24 cellular contexts compared by ENCODE assay signal in the genomic region with DNA sequence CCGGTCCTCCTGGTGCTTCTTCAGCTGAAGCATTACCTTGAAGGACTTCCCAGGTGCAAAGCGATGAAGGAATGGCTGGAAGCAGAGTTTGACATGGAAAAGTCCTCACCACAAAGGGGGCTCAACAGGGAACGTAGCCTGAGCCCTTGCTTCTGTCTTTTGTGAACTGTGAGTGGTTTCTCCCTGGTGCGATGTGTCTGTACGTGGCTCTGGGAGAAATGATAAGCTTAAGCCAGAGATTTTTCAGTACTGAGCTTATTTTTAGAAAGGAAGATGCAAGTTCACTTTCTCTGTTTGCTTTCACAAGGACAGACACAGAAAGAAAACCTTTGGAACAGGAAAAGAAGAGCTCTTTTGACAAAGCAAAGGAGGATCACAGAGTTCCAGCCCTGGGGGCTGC.
"Had no signal": no experiment of that assay in that cellular context is flagged by ENCODE, and none has a peak within 500 bp of the region (broad histone marks: within the 10 kb centered on the region; RNA-seq: fewer than 3 reads in every experiment).

No MANE protein-coding gene starts in this region.

- ATAC-seq: activated CD4-positive, alpha-beta T cell treated with anti-CD3 and anti-CD28 coated beads for 36 hours; activated CD8-positive, alpha-beta memory T cell treated with anti-CD3 and anti-CD28 coated beads, Interleukin-2, amount 10 ng/mL, durations not matched to agents 7 days and 5 days; activated naive CD4-positive, alpha-beta T cell treated with anti-CD3 and anti-CD28 coated beads, Interleukin-2, amount 50 U/mL, for 72 hours; activated naive CD8-positive, alpha-beta T cell treated with anti-CD3 and anti-CD28 coated beads, Interleukin-2, amount 50 U/mL, for 24 hours; body of pancreas; PC-3; T-helper 17 cell had no signal

- H3K4me3 Mint-ChIP-seq: activated CD4-positive, alpha-beta T cell treated with anti-CD3 and anti-CD28 coated beads for 36 hours; activated CD8-positive, alpha-beta memory T cell treated with anti-CD3 and anti-CD28 coated beads, Interleukin-2, amount 10 ng/mL, durations not matched to agents 7 days and 5 days; activated naive CD8-positive, alpha-beta T cell treated with anti-CD3 and anti-CD28 coated beads, Interleukin-2, amount 50 U/mL, for 24 hours; activated T-cell treated with anti-CD3 and anti-CD28 coated beads, Interleukin-2, amount 50 U/mL, for 24 hours; activated T-helper 1 cell treated with anti-CD3 and anti-CD28 coated beads, Interleukin-12 subunit alpha, Interleukin-12 subunit beta, Interleukin-2, Interleukin-4 antibody, amounts not matched to agents 30 ng/mL and 10 ng/mL and 1 ng/mL, durations not matched to agents 14 hours and 24 hours and 36 hours; central memory CD8-positive, alpha-beta T cell; T-helper 17 cell had no signal

- H3K4me1 Mint-ChIP-seq: activated naive CD8-positive, alpha-beta T cell treated with anti-CD3 and anti-CD28 coated beads, Interleukin-2, amount 50 U/mL, for 24 hours; central memory CD8-positive, alpha-beta T cell had no signal

- H3K36me3 Mint-ChIP-seq: activated CD8-positive, alpha-beta memory T cell treated with anti-CD3 and anti-CD28 coated beads, Interleukin-2, amount 10 ng/mL, durations not matched to agents 7 days and 5 days; activated naive CD4-positive, alpha-beta T cell treated with anti-CD3 and anti-CD28 coated beads, Interleukin-2, amount 50 U/mL, for 72 hours had no signal

- H3K27me3 Mint-ChIP-seq: activated CD8-positive, alpha-beta memory T cell treated with anti-CD3 and anti-CD28 coated beads, Interleukin-2, amount 10 ng/mL, durations not matched to agents 7 days and 5 days; activated naive CD8-positive, alpha-beta T cell treated with anti-CD3 and anti-CD28 coated beads, Interleukin-2, amount 50 U/mL, for 24 hours had no signal

- H3K9me3 Mint-ChIP-seq: activated naive CD4-positive, alpha-beta T cell treated with anti-CD3 and anti-CD28 coated beads, Interleukin-2, amount 50 U/mL, for 72 hours; activated naive CD8-positive, alpha-beta T cell treated with anti-CD3 and anti-CD28 coated beads, Interleukin-2, amount 50 U/mL, for 24 hours; activated T-cell treated with anti-CD3 and anti-CD28 coated beads, Interleukin-2, amount 50 U/mL, for 24 hours; activated T-helper 1 cell treated with anti-CD3 and anti-CD28 coated beads, Interleukin-12 subunit alpha, Interleukin-12 subunit beta, Interleukin-2, Interleukin-4 antibody, amounts not matched to agents 30 ng/mL and 10 ng/mL and 1 ng/mL, durations not matched to agents 14 hours and 24 hours and 36 hours; central memory CD8-positive, alpha-beta T cell had no signal

- DNase-seq: activated CD4-positive, alpha-beta T cell treated with anti-CD3 and anti-CD28 coated beads for 36 hours; activated CD8-positive, alpha-beta memory T cell treated with anti-CD3 and anti-CD28 coated beads, Interleukin-2, amount 10 ng/mL, durations not matched to agents 7 days and 5 days; activated effector memory CD4-positive, alpha-beta T cell treated with anti-CD3 and anti-CD28 coated beads, Interleukin-2, amount 50 U/mL, for 16 hours; activated naive CD4-positive, alpha-beta T cell treated with Interleukin-2 at 50 U/mL for 16 hours; activated naive CD8-positive, alpha-beta T cell treated with anti-CD3 and anti-CD28 coated beads, Interleukin-2, amount 50 U/mL, for 24 hours; activated T-cell treated with anti-CD3 and anti-CD28 coated beads, Interleukin-2, amount 50 U/mL, for 24 hours; amniotic stem cell; body of pancreas; MG63; MV-4-11; NCI-H1092 treated with DMSO at 0.1 percent for 48 hours; NCI-H1417 treated with DMSO at 0.1 percent for 48 hours; NCI-H1694 treated with DMSO at 0.1 percent for 48 hours; NCI-H2029 treated with DMSO at 0.1 percent for 48 hours; NCI-H510A treated with DMSO at 0.1 percent for 48 hours; NCI-H69; PC-3; SIG-M5; T-helper 17 cell; T-helper 9 cell; WERI-Rb-1 had no signal

- H3K27ac Mint-ChIP-seq: activated CD4-positive, alpha-beta T cell treated with anti-CD3 and anti-CD28 coated beads for 36 hours; activated CD8-positive, alpha-beta memory T cell treated with anti-CD3 and anti-CD28 coated beads, Interleukin-2, amount 10 ng/mL, durations not matched to agents 7 days and 5 days; activated naive CD8-positive, alpha-beta T cell treated with anti-CD3 and anti-CD28 coated beads, Interleukin-2, amount 50 U/mL, for 24 hours; activated T-cell treated with anti-CD3 and anti-CD28 coated beads, Interleukin-2, amount 50 U/mL, for 24 hours; activated T-helper 1 cell treated with anti-CD3 and anti-CD28 coated beads, Interleukin-12 subunit alpha, Interleukin-12 subunit beta, Interleukin-2, Interleukin-4 antibody, amounts not matched to agents 30 ng/mL and 10 ng/mL and 1 ng/mL, durations not matched to agents 14 hours and 24 hours and 36 hours; T-helper 17 cell had no signal
